In the genomic region with DNA sequence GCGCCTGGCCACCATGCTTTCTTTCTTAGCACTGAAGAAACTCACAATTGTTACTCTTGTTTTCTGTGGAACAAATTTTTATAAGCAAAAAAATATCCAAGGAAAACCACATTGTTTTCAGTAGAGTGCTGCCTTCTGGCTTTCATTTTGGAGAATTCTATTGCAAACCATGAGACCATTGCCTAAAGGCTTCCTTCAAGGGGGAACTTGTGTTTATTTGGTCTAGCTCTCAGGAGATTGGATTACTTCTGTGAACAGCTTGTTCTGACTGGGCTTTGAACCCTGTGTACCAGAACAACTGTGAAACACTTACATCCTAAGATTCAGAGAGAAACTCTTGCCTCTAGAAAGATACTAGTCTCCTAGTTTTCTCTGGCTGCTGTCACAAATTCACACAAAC, we compare ENCODE assay signal across 17 cellular contexts. TPM values are rescaled to one million over a fixed set of nuclear protein-coding genes. Genes with fewer than 3 reads are reported as not detected.
DNase-seq lines count a peak whose midpoint lies in the region; ATAC-seq and TF ChIP-seq lines count a peak whose summit lies in the region.
"Had no signal": no experiment of that assay in that cellular context is flagged by ENCODE, and none has a peak within 500 bp of the region (broad histone marks: within the 10 kb centered on the region; RNA-seq: fewer than 3 reads in every experiment).

No MANE protein-coding gene starts in this region.

- H3K27ac ChIP-seq in substantia nigra (ENCODE audit: low read depth, low read length, poor library complexity, severe bottlenecking) (no peak overlapping the region), vagina (no peak overlapping the region)

- peaks cover 0 to 5% of the 10 kb centered on the region in 2 donors for H3K36me3 ChIP-seq in vagina

- H3K4me1 ChIP-seq in vagina = no peaks in the 10 kb centered on the region

- H3K27me3 ChIP-seq in vagina = no peaks in the 10 kb centered on the region

- TF ChIP-seq CTCF in astrocyte of the spinal cord (IDR thresholded peaks at IDR 0.05; ENCODE audit: low read depth, low read length) (no peak), vagina (IDR thresholded peaks at IDR 0.05) (no peak)

- intact Hi-C loops in vagina (cut with DNase I) = no loop called here

- H3K9me3 ChIP-seq in vagina = no peaks in the 10 kb centered on the region

- in situ Hi-C loops in astrocyte of the spinal cord (cut with HindIII; ENCODE audit: low sequenced_read_pairs) = no loop called here

- peak; percentile 17 for DNase-seq in LHCN-M2 (ENCODE audit: low read depth)
- DNase-seq in astrocyte of the spinal cord (ENCODE audit: low read depth, low spot score) = peak; percentile 35
- peak; percentile 29 for DNase-seq in foreskin melanocyte
- DNase-seq in substantia nigra (lab: John Stamatoyannopoulos, UW) = no peak
- DNase-seq in vagina (ENCODE audit: extremely low spot score in 2 of 2) = no peak
- DNase-seq: C1 segment of cervical spinal cord; CD8-positive, alpha-beta T cell; DMS153; Kasumi-1; NCI-H1092 treated with DMSO at 0.1 percent for 48 hours; NCI-H1436 treated with DMSO at 0.1 percent for 48 hours; NCI-H1930; NCI-H2227 treated with DMSO at 0.1 percent for 48 hours; NCI-H510A had no signal

- H3K4me3 ChIP-seq in astrocyte of the spinal cord (ENCODE audit: low read depth, low read length) (no peak overlapping the region), vagina (no peak overlapping the region)

- ATAC-seq in GM19351 (IDR thresholded peaks at IDR 0.05; ENCODE audit: unreplicated experiment) (no peak), GM21381 (IDR thresholded peaks at IDR 0.05; ENCODE audit: unreplicated experiment) (no peak)
- ATAC-seq: CD8-positive, alpha-beta T cell; Panc1 had no signal

- no peak for TF ChIP-seq POLR2A in vagina (IDR thresholded peaks at IDR 0.05)

RNA-seq across cellular contexts. Expression of gene TOM1L1, which starts 32.1 kb away (rescaled TPM):
- total RNA-seq in LHCN-M2 (2014; rRNA removed) (28.9 and 29.9 TPM in 2 replicates), vagina (17.7 TPM)
- 9.9 TPM for polyA plus RNA-seq in LHCN-M2 (2012)
- total RNA-seq: CD8-positive, alpha-beta T cell had no signal

RNA-seq across cellular contexts. Expression of gene COX11, which starts 35.7 kb away (rescaled TPM):
- 82.6 and 105 TPM in 2 replicates for total RNA-seq in LHCN-M2 (2014; rRNA removed)
- 37.7 TPM for polyA plus RNA-seq in LHCN-M2 (2012)
- total RNA-seq in vagina = 44.0 TPM

RNA-seq across cellular contexts. Expression of gene STXBP4, which starts 35.9 kb away (rescaled TPM):
- total RNA-seq in LHCN-M2 (2014; rRNA removed) (27.6 and 41.4 TPM in 2 replicates), vagina (9.6 TPM)
- polyA plus RNA-seq in LHCN-M2 (2012) = 3.1 TPM

Comparison
In these comparisons a context has a peak if more than half of its experiments do, and no peak if none do; other contexts are left out.
1. DNase-seq: peak in LHCN-M2 (single experiment), astrocyte of the spinal cord (single experiment) and foreskin melanocyte (single experiment); none in substantia nigra (0 of 49) and vagina (0 of 2).